ENCODE assay signal across 14 cellular contexts in genomic region chr10:5652746-5653145, GRCh38.
"Had no signal": no experiment of that assay in that cellular context is flagged by ENCODE, and none has a peak within 500 bp of the region (broad histone marks: within the 10 kb centered on the region; RNA-seq: fewer than 3 reads in every experiment).

No MANE protein-coding gene starts in this region.

- H3K4me3 Mint-ChIP-seq: memory B cell; nephron progenitor cell; stimulated activated memory B cell treated with anti-CD40 and anti-IgM and Interleukin-4, amounts not matched to agents 10 μg/mL and 1 μg/mL and 100 μg/mL, for 72 hours had no signal

- H3K9me3 Mint-ChIP-seq: activated naive CD4-positive, alpha-beta T cell treated with anti-CD3 and anti-CD28 coated beads, Interleukin-2, amount 50 U/mL, for 72 hours; memory B cell; nephron progenitor cell; stimulated activated memory B cell treated with anti-CD40 and anti-IgM and Interleukin-4, amounts not matched to agents 10 μg/mL and 1 μg/mL and 100 μg/mL, for 72 hours had no signal

- H3K27ac Mint-ChIP-seq: memory B cell; nephron progenitor cell; stimulated activated memory B cell treated with anti-CD40 and anti-IgM and Interleukin-4, amounts not matched to agents 10 μg/mL and 1 μg/mL and 100 μg/mL, for 72 hours had no signal

- H3K36me3 Mint-ChIP-seq: activated naive CD4-positive, alpha-beta T cell treated with anti-CD3 and anti-CD28 coated beads, Interleukin-2, amount 50 U/mL, for 72 hours had no signal

- H3K4me1 ChIP-seq: upper lobe of left lung had no signal

- DNase-seq: activated CD4-positive, alpha-beta T cell treated with anti-CD3 and anti-CD28 coated beads, Interleukin-2, amount 50 U/mL, for 1 hour; activated T-cell treated with anti-CD3 and anti-CD28 coated beads for 4 hours; dorsolateral prefrontal cortex; foreskin melanocyte; heart right ventricle; nephron progenitor cell; small intestine; stimulated activated CD4-positive, alpha-beta T cell treated with anti-CD3 and anti-CD28 coated beads, Interleukin-1b, Interleukin-23, amount 100 ng/mL, for 48 hours; substantia nigra; T-helper 2 cell; upper lobe of left lung had no signal

- H3K4me3 ChIP-seq: dorsolateral prefrontal cortex, heart right ventricle, upper lobe of left lung had no signal

- H3K27ac ChIP-seq: dorsolateral prefrontal cortex, upper lobe of left lung had no signal

- H3K27me3 ChIP-seq: dorsolateral prefrontal cortex, heart right ventricle, upper lobe of left lung had no signal

- H3K9me3 ChIP-seq: heart right ventricle, upper lobe of left lung had no signal

- ATAC-seq: activated naive CD4-positive, alpha-beta T cell treated with anti-CD3 and anti-CD28 coated beads, Interleukin-2, amount 50 U/mL, for 72 hours; stimulated activated memory B cell treated with anti-CD40 and anti-IgM and Interleukin-4, amounts not matched to agents 10 μg/mL and 1 μg/mL and 100 μg/mL, for 72 hours had no signal
